Comparison of ENCODE assay signal across 1 cellular context in genomic region chr16:50521246-50521900, GRCh38.
TF ChIP-seq lines count a peak whose summit lies in the region.

No MANE protein-coding gene starts in this region.

TF ChIP-seq in HepG2, 621 proteins besides CTCF, POLR2A, EP300 and RAD21 (continues in another document):
- no peak for TF ChIP-seq E2F5 (CRISPR knock-in tag; conservative IDR thresholded peaks at IDR 0.05)
- no peak for TF ChIP-seq HIVEP1 (CRISPR knock-in tag; IDR thresholded peaks at IDR 0.05)
- TF ChIP-seq, protein P1, sequence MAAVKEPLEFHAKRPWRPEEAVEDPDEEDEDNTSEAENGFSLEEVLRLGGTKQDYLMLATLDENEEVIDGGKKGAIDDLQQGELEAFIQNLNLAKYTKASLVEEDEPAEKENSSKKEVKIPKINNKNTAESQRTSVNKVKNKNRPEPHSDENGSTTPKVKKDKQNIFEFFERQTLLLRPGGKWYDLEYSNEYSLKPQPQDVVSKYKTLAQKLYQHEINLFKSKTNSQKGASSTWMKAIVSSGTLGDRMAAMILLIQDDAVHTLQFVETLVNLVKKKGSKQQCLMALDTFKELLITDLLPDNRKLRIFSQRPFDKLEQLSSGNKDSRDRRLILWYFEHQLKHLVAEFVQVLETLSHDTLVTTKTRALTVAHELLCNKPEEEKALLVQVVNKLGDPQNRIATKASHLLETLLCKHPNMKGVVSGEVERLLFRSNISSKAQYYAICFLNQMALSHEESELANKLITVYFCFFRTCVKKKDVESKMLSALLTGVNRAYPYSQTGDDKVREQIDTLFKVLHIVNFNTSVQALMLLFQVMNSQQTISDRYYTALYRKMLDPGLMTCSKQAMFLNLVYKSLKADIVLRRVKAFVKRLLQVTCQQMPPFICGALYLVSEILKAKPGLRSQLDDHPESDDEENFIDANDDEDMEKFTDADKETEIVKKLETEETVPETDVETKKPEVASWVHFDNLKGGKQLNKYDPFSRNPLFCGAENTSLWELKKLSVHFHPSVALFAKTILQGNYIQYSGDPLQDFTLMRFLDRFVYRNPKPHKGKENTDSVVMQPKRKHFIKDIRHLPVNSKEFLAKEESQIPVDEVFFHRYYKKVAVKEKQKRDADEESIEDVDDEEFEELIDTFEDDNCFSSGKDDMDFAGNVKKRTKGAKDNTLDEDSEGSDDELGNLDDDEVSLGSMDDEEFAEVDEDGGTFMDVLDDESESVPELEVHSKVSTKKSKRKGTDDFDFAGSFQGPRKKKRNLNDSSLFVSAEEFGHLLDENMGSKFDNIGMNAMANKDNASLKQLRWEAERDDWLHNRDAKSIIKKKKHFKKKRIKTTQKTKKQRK (IDR thresholded peaks at IDR 0.05; ENCODE audit: low read length), result no peak
- no peak for TF ChIP-seq BCL6 (CRISPR knock-in tag; IDR thresholded peaks at IDR 0.05)
- TF ChIP-seq ZNF670 (CRISPR knock-in tag; IDR thresholded peaks at IDR 0.05; ENCODE audit: borderline replicate concordance), result no peak
- 0 out of 2 replicates have a peak, but pooled peaks have one; percentile 37 for TF ChIP-seq ZNF598 (CRISPR knock-in tag; IDR thresholded peaks at IDR 0.05; ENCODE audit: borderline replicate concordance)
- no peak for TF ChIP-seq HMGXB3 (CRISPR knock-in tag; IDR thresholded peaks at IDR 0.05; ENCODE audit: borderline replicate concordance)
- TF ChIP-seq ATRX (CRISPR knock-in tag; IDR thresholded peaks at IDR 0.05; ENCODE audit: borderline replicate concordance), result no peak
- TF ChIP-seq ADNP (CRISPR knock-in tag; IDR thresholded peaks at IDR 0.05), result no peak
- no peak for TF ChIP-seq ZNF552 (CRISPR knock-in tag; IDR thresholded peaks at IDR 0.05; ENCODE audit: borderline replicate concordance)
- no peak for TF ChIP-seq KLF16 (CRISPR knock-in tag; IDR thresholded peaks at IDR 0.05)
- no peak for TF ChIP-seq SRSF4 (IDR thresholded peaks at IDR 0.05; ENCODE audit: low read depth, low read length, poor library complexity, severe bottlenecking)
- TF ChIP-seq ZNF570 (CRISPR knock-in tag; IDR thresholded peaks at IDR 0.05; ENCODE audit: borderline replicate concordance), result no peak
- TF ChIP-seq ZNF883 (CRISPR knock-in tag; IDR thresholded peaks at IDR 0.05; ENCODE audit: not compliant biosample characterization), result no peak
- 0 out of 2 replicates have a peak, but pooled peaks have one; percentile 21 for TF ChIP-seq SALL1 (CRISPR knock-in tag; IDR thresholded peaks at IDR 0.05)
- no peak for TF ChIP-seq SIN3B (IDR thresholded peaks at IDR 0.05; ENCODE audit: low read length)
- TF ChIP-seq TMF1 (CRISPR knock-in tag; IDR thresholded peaks at IDR 0.05; ENCODE audit: low read depth), result no peak
- no peak for TF ChIP-seq NCOR1 (IDR thresholded peaks at IDR 0.05; ENCODE audit: borderline replicate concordance, low read length)
- TF ChIP-seq ZNF543 (CRISPR knock-in tag; IDR thresholded peaks at IDR 0.05), result no peak
- no peak for TF ChIP-seq KDM4B (CRISPR knock-in tag; IDR thresholded peaks at IDR 0.05)
- TF ChIP-seq ATM (IDR thresholded peaks at IDR 0.05; ENCODE audit: borderline replicate concordance), result no peak
- no peak for TF ChIP-seq ZNF318 (CRISPR knock-in tag; IDR thresholded peaks at IDR 0.05)
- no peak for TF ChIP-seq HHEX (CRISPR knock-in tag; IDR thresholded peaks at IDR 0.05)
- no peak for TF ChIP-seq EZH2 (conservative IDR thresholded peaks at IDR 0.05; ENCODE audit: low read depth, low read length)
- no peak for TF ChIP-seq ZKSCAN1 (IDR thresholded peaks at IDR 0.05; ENCODE audit: low read length)
- TF ChIP-seq ZNF180 (CRISPR knock-in tag; IDR thresholded peaks at IDR 0.05; ENCODE audit: borderline replicate concordance, low read depth), result no peak
- TF ChIP-seq JUND (CRISPR knock-in tag; IDR thresholded peaks at IDR 0.05), result no peak
- TF ChIP-seq HNF4G (IDR thresholded peaks at IDR 0.05; ENCODE audit: borderline replicate concordance, low read depth, low read length), result no peak
- TF ChIP-seq HNF4G (CRISPR knock-in tag; IDR thresholded peaks at IDR 0.05; ENCODE audit: borderline replicate concordance, low read depth), result no peak
- peak; percentile 42; the same call in 1 of the 2 replicates for TF ChIP-seq ZBTB38 (CRISPR knock-in tag; IDR thresholded peaks at IDR 0.05)
- TF ChIP-seq ZNF816 (CRISPR knock-in tag; IDR thresholded peaks at IDR 0.05; ENCODE audit: borderline replicate concordance), result no peak
- TF ChIP-seq KAT7 (CRISPR knock-in tag; IDR thresholded peaks at IDR 0.05; ENCODE audit: borderline replicate concordance), result peak; percentile 48; the same call in 1 of the 2 replicates
- TF ChIP-seq WIZ (CRISPR knock-in tag; IDR thresholded peaks at IDR 0.05), result no peak
- no peak for TF ChIP-seq SMAD3 (CRISPR knock-in tag; IDR thresholded peaks at IDR 0.05)
- TF ChIP-seq MNT (IDR thresholded peaks at IDR 0.05), result peak; percentile 4; the same call in 1 of the 2 replicates
- TF ChIP-seq ZFP36 (IDR thresholded peaks at IDR 0.05; ENCODE audit: borderline replicate concordance, low read depth, low read length, partially characterized antibody), result no peak
- TF ChIP-seq GATAD1 (CRISPR knock-in tag; IDR thresholded peaks at IDR 0.05), result no peak
- no peak for TF ChIP-seq ZNF207 (IDR thresholded peaks at IDR 0.05; ENCODE audit: borderline replicate concordance)
- TF ChIP-seq, protein P2, sequence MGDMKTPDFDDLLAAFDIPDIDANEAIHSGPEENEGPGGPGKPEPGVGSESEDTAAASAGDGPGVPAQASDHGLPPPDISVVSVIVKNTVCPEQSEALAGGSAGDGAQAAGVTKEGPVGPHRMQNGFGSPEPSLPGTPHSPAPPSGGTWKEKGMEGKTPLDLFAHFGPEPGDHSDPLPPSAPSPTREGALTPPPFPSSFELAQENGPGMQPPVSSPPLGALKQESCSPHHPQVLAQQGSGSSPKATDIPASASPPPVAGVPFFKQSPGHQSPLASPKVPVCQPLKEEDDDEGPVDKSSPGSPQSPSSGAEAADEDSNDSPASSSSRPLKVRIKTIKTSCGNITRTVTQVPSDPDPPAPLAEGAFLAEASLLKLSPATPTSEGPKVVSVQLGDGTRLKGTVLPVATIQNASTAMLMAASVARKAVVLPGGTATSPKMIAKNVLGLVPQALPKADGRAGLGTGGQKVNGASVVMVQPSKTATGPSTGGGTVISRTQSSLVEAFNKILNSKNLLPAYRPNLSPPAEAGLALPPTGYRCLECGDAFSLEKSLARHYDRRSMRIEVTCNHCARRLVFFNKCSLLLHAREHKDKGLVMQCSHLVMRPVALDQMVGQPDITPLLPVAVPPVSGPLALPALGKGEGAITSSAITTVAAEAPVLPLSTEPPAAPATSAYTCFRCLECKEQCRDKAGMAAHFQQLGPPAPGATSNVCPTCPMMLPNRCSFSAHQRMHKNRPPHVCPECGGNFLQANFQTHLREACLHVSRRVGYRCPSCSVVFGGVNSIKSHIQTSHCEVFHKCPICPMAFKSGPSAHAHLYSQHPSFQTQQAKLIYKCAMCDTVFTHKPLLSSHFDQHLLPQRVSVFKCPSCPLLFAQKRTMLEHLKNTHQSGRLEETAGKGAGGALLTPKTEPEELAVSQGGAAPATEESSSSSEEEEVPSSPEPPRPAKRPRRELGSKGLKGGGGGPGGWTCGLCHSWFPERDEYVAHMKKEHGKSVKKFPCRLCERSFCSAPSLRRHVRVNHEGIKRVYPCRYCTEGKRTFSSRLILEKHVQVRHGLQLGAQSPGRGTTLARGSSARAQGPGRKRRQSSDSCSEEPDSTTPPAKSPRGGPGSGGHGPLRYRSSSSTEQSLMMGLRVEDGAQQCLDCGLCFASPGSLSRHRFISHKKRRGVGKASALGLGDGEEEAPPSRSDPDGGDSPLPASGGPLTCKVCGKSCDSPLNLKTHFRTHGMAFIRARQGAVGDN (CRISPR knock-in tag; IDR thresholded peaks at IDR 0.05), result peak; percentile 30; the same call in 1 of the 2 replicates
- TF ChIP-seq ZSCAN12 (CRISPR knock-in tag; IDR thresholded peaks at IDR 0.05), result no peak
- no peak for TF ChIP-seq PCBP2 (optimal IDR thresholded peaks at IDR 0.05; ENCODE audit: low read depth, low read length, poor library complexity, severe bottlenecking)
